ENCODE assay signal across 9 cellular contexts in genomic region chr12:65300679-65301349, GRCh38. TPM values are rescaled to one million over a fixed set of nuclear protein-coding genes. Genes with fewer than 3 reads are reported as not detected.
A peak's percentile ranks its signal among the peaks of the same experiment; 100 is the strongest.
DNase-seq lines count a peak whose midpoint lies in the region; ATAC-seq and TF ChIP-seq lines count a peak whose summit lies in the region.
"Had no signal": no experiment of that assay in that cellular context is flagged by ENCODE, and none has a peak within 500 bp of the region (broad histone marks: within the 10 kb centered on the region; RNA-seq: fewer than 3 reads in every experiment).

No MANE protein-coding gene starts in this region.

- no peaks in the 10 kb centered on the region for H3K36me3 ChIP-seq in neural progenitor cell

- H3K36me3 Mint-ChIP-seq in neural progenitor cell = peaks cover 1% of the 10 kb centered on the region

- TF ChIP-seq CTCF in GM12864 (IDR thresholded peaks at IDR 0.05; ENCODE audit: low read depth, low read length, missing control alignments) (peak; percentile 35), epithelial cell of proximal tubule (conservative IDR thresholded peaks at IDR 0.05; ENCODE audit: low read depth, low read length) (peak; percentile 70), neural progenitor cell (IDR thresholded peaks at IDR 0.05) (peak; percentile 59), GM13976 (IDR thresholded peaks at IDR 0.05; ENCODE audit: borderline replicate concordance, control extremely low read depth, extremely low read depth, insufficient read depth, missing control alignments) (no peak)

- no peak overlapping the region for H3K27ac Mint-ChIP-seq in neural progenitor cell

- no peak overlapping the region for H3K27ac ChIP-seq in neural progenitor cell

- H3K4me1 ChIP-seq in neural progenitor cell = peaks cover 12% of the 10 kb centered on the region

- in situ Hi-C loops in GM13976 (cut with MboI; ENCODE audit: low sequenced_read_pairs, unreplicated experiment) = loop anchor here (25.0 kb wide), 2 partner anchors 386 to 786 kb away; no protein-coding TSS in a partner anchor

- no peaks in the 10 kb centered on the region for H3K9me3 ChIP-seq in neural progenitor cell (ENCODE audit: low read depth)

- H2AFZ ChIP-seq in neural progenitor cell (replicated peaks) = no peak overlapping the region

- no peaks in the 10 kb centered on the region for H3K4me1 Mint-ChIP-seq in neural progenitor cell

- H3K79me2 ChIP-seq in neural progenitor cell (ENCODE audit: low read depth) = no peaks in the 10 kb centered on the region

- no peak overlapping the region for H3K4me2 ChIP-seq in neural progenitor cell

- H3K4me3 ChIP-seq in GM12864 (ENCODE audit: low read depth, low read length) (no peak overlapping the region), epithelial cell of proximal tubule (ENCODE audit: low read depth, low read length) (no peak overlapping the region), neural progenitor cell (no peak overlapping the region)

- H4K20me1 ChIP-seq in neural progenitor cell (ENCODE audit: low read depth) = no peaks in the 10 kb centered on the region

- H3K9ac ChIP-seq in neural progenitor cell = no peak overlapping the region

- no peaks in the 10 kb centered on the region for H3K27me3 ChIP-seq in neural progenitor cell

- H3K4me3 Mint-ChIP-seq in neural progenitor cell = no peak overlapping the region

- no peaks in the 10 kb centered on the region for H3F3A ChIP-seq in neural progenitor cell (ENCODE audit: low read depth)

- ATAC-seq in GM19455 (IDR thresholded peaks at IDR 0.05; ENCODE audit: unreplicated experiment) (no peak), HG02642 (IDR thresholded peaks at IDR 0.05; ENCODE audit: poor library complexity, unreplicated experiment) (no peak)

- H3K27me3 Mint-ChIP-seq in neural progenitor cell (ENCODE audit: insufficient read depth, low read depth) = no peaks in the 10 kb centered on the region

- no peak for DNase-seq in GM12864 (ENCODE audit: low read depth)
- DNase-seq in NCI-H69 (lab: John Stamatoyannopoulos, UW) = peak; percentile 30
- DNase-seq in epithelial cell of proximal tubule (ENCODE audit: low read depth) = no peak
- DNase-seq in neural progenitor cell (ENCODE audit: low spot score) = peak; percentile 46
- DNase-seq in 8988T = no peak
- no peak for DNase-seq in GM13976 (ENCODE audit: low spot score)
- DNase-seq: effector memory CD4-positive, alpha-beta T cell had no signal

- H3K9me3 Mint-ChIP-seq in neural progenitor cell = peaks cover 4% of the 10 kb centered on the region

RNA-seq across cellular contexts. Expression of gene MSRB3, which starts 22.3 kb away (rescaled TPM):
- 4.0 and 11.4 TPM in 2 replicates for total RNA-seq in epithelial cell of proximal tubule
- 3.7 and 5.4 TPM in 2 replicates for total RNA-seq in neural progenitor cell (ENCODE audit: low replicate concordance)

Comparison
In these comparisons a context has a peak if more than half of its experiments do, and no peak if none do; other contexts are left out.
1. DNase-seq: peak in NCI-H69 (single experiment) and neural progenitor cell (single experiment); none in GM12864 (single experiment), epithelial cell of proximal tubule (single experiment), 8988T (single experiment) and GM13976 (single experiment).